8 cellular contexts compared by ENCODE assay signal in the genomic region with DNA sequence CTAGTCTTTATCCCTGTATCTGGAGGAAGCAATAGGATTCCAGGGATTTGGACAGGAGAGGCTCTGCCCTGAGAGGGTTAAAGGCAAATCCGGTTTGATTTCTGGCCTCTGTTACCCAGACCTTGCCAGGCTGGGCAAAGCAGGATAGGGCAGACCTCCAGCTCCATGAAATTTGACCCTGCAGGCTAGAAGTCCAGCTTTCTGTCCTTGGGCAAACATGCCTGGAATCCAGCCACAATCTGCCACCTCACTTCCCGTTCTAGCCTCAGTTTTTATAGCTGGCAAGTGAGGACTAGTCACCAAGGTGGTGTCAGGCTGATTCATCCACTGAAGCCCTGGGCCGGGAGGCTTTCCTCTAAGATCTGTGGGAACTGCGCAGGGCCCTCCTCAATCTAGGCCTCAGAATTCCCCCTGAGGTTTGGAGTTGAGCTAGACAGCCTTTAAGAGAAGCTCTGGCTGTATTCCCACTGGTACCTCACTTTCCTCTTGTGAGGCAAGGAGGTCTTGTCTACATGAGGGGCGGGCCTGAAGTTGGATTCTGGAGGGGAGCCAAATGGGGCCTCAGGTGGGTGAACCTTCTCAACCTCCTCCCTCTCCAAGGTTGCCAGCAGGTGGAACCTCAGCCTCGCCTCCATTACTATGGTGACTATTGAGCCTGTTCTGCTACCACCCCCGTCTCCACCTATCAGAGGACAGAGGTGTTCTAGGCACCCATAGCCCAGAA. TPM values are rescaled to one million over a fixed set of nuclear protein-coding genes. Genes with fewer than 3 reads are reported as not detected.
DNase-seq lines count a peak whose midpoint lies in the region; ATAC-seq lines count a peak whose summit lies in the region.

No MANE protein-coding gene starts in this region.

- no peaks in the 10 kb centered on the region for H3K9me3 ChIP-seq in duodenal mucosa (ENCODE audit: control insufficient read depth in 1 of 2, low read length in 2 of 2)

- H3K4me3 ChIP-seq in duodenal mucosa (ENCODE audit: low read depth in 1 of 2, low read length in 2 of 2): peak overlapping the region in 1 of 2 donors; percentile 16

- peak; percentile 63 for DNase-seq in ELF-1 (ENCODE audit: low read depth, low spot score)
- DNase-seq in NCI-H460 (ENCODE audit: extremely low read depth, low read depth): peak; percentile 79
- DNase-seq in mucosa of gallbladder (ENCODE audit: low spot score): peak; percentile 89
- DNase-seq in stimulated activated CD4-positive, alpha-beta T cell treated with anti-CD3 and anti-CD28 coated beads, Interleukin-4, amount 100 ng/mL, for 1 hour: no peak
- DNase-seq in germinal center (ENCODE audit: low spot score): no peak
- DNase-seq in central memory CD4-positive, alpha-beta T cell: no peak

- H3K27ac ChIP-seq in duodenal mucosa (ENCODE audit: low read depth, low read length): peak overlapping the region; percentile 82

- H3K27me3 ChIP-seq in duodenal mucosa (ENCODE audit: control insufficient read depth in 1 of 2, insufficient read depth in 2 of 2, low read length in 2 of 2): no peaks in the 10 kb centered on the region

- H3K9ac ChIP-seq in duodenal mucosa (ENCODE audit: low read depth in 1 of 2, low read length in 2 of 2): peak overlapping the region; percentile 55 to 71

- H3K36me3 ChIP-seq in duodenal mucosa (ENCODE audit: control insufficient read depth in 1 of 2, insufficient read depth in 2 of 2, low read length in 2 of 2): peaks cover 5 to 7% of the 10 kb centered on the region in 2 donors

- no peak for ATAC-seq in GM18873 (IDR thresholded peaks at IDR 0.05; ENCODE audit: low FRiP score, unreplicated experiment)

- peaks cover 76 to 80% of the 10 kb centered on the region in 2 donors for H3K4me1 ChIP-seq in duodenal mucosa (ENCODE audit: control insufficient read depth in 1 of 2, insufficient read depth in 2 of 2, low read length in 2 of 2)

RNA-seq across cellular contexts. Expression of gene P3R3URF, which starts 7.0 kb away (rescaled TPM):
- not detected in 2 replicates for total RNA-seq in NCI-H460 (2014; rRNA removed; shearing (Covaris generic))
- polyA plus RNA-seq in NCI-H460 (2014; cell fraction: nucleus; rRNA removed): not detected in 2 replicates
- not detected for total RNA-seq in mucosa of gallbladder

RNA-seq across cellular contexts. Expression of gene TSPAN1, which starts 8.4 kb away (rescaled TPM):
- 0.07 and 1.0 TPM in 2 replicates for total RNA-seq in NCI-H460 (2014; rRNA removed; shearing (Covaris generic))
- 1.3 TPM in 1 of 2 replicates, not detected in the other for polyA plus RNA-seq in NCI-H460 (2014; cell fraction: nucleus; rRNA removed)
- 137 TPM for total RNA-seq in mucosa of gallbladder

RNA-seq across cellular contexts. Expression of gene POMGNT1, which starts 15.0 kb away (rescaled TPM):
- total RNA-seq in NCI-H460 (2014; rRNA removed; shearing (Covaris generic)): 43.7 and 47.5 TPM in 2 replicates
- 77.7 and 103 TPM in 2 replicates for polyA plus RNA-seq in NCI-H460 (2014; cell fraction: nucleus; rRNA removed)
- total RNA-seq in mucosa of gallbladder: 83.3 TPM

RNA-seq across cellular contexts. Expression of gene LURAP1, which starts 19.9 kb away (rescaled TPM):
- not detected in 2 replicates for total RNA-seq in NCI-H460 (2014; rRNA removed; shearing (Covaris generic))
- 0.11 TPM in 1 of 2 replicates, not detected in the other for polyA plus RNA-seq in NCI-H460 (2014; cell fraction: nucleus; rRNA removed)
- 2.4 TPM for total RNA-seq in mucosa of gallbladder

RNA-seq across cellular contexts. Expression of gene PIK3R3, which starts 50.9 kb away (rescaled TPM):
- 1.8 and 2.9 TPM in 2 replicates for total RNA-seq in NCI-H460 (2014; rRNA removed; shearing (Covaris generic))
- polyA plus RNA-seq in NCI-H460 (2014; cell fraction: nucleus; rRNA removed): 0.74 and 1.8 TPM in 2 replicates
- 22.0 TPM for total RNA-seq in mucosa of gallbladder

Comparison
In these comparisons a context has a peak if more than half of its experiments do, and no peak if none do; other contexts are left out.
1. DNase-seq: peak in ELF-1 (single experiment), NCI-H460 (single experiment) and mucosa of gallbladder (single experiment); none in stimulated activated CD4-positive, alpha-beta T cell treated with anti-CD3 and anti-CD28 coated beads, Interleukin-4, amount 100 ng/mL, for 1 hour (single experiment), germinal center (single experiment) and central memory CD4-positive, alpha-beta T cell (single experiment).
2. RNA of gene TSPAN1, which starts 8.4 kb away (total RNA-seq): 137 TPM in mucosa of gallbladder (single experiment); 0.07 to 1.0 TPM in NCI-H460; every median in the first group is over 10 times any median in the second.